ENCODE assay signal across 1 cellular context in genomic region chr3:121730940-121731687, GRCh38.
TF ChIP-seq lines count a peak whose summit lies in the region.

No MANE protein-coding gene starts in this region.

TF ChIP-seq in GM23338, 12 proteins besides CTCF, POLR2A, EP300 and RAD21:
- TF ChIP-seq, protein P1, sequence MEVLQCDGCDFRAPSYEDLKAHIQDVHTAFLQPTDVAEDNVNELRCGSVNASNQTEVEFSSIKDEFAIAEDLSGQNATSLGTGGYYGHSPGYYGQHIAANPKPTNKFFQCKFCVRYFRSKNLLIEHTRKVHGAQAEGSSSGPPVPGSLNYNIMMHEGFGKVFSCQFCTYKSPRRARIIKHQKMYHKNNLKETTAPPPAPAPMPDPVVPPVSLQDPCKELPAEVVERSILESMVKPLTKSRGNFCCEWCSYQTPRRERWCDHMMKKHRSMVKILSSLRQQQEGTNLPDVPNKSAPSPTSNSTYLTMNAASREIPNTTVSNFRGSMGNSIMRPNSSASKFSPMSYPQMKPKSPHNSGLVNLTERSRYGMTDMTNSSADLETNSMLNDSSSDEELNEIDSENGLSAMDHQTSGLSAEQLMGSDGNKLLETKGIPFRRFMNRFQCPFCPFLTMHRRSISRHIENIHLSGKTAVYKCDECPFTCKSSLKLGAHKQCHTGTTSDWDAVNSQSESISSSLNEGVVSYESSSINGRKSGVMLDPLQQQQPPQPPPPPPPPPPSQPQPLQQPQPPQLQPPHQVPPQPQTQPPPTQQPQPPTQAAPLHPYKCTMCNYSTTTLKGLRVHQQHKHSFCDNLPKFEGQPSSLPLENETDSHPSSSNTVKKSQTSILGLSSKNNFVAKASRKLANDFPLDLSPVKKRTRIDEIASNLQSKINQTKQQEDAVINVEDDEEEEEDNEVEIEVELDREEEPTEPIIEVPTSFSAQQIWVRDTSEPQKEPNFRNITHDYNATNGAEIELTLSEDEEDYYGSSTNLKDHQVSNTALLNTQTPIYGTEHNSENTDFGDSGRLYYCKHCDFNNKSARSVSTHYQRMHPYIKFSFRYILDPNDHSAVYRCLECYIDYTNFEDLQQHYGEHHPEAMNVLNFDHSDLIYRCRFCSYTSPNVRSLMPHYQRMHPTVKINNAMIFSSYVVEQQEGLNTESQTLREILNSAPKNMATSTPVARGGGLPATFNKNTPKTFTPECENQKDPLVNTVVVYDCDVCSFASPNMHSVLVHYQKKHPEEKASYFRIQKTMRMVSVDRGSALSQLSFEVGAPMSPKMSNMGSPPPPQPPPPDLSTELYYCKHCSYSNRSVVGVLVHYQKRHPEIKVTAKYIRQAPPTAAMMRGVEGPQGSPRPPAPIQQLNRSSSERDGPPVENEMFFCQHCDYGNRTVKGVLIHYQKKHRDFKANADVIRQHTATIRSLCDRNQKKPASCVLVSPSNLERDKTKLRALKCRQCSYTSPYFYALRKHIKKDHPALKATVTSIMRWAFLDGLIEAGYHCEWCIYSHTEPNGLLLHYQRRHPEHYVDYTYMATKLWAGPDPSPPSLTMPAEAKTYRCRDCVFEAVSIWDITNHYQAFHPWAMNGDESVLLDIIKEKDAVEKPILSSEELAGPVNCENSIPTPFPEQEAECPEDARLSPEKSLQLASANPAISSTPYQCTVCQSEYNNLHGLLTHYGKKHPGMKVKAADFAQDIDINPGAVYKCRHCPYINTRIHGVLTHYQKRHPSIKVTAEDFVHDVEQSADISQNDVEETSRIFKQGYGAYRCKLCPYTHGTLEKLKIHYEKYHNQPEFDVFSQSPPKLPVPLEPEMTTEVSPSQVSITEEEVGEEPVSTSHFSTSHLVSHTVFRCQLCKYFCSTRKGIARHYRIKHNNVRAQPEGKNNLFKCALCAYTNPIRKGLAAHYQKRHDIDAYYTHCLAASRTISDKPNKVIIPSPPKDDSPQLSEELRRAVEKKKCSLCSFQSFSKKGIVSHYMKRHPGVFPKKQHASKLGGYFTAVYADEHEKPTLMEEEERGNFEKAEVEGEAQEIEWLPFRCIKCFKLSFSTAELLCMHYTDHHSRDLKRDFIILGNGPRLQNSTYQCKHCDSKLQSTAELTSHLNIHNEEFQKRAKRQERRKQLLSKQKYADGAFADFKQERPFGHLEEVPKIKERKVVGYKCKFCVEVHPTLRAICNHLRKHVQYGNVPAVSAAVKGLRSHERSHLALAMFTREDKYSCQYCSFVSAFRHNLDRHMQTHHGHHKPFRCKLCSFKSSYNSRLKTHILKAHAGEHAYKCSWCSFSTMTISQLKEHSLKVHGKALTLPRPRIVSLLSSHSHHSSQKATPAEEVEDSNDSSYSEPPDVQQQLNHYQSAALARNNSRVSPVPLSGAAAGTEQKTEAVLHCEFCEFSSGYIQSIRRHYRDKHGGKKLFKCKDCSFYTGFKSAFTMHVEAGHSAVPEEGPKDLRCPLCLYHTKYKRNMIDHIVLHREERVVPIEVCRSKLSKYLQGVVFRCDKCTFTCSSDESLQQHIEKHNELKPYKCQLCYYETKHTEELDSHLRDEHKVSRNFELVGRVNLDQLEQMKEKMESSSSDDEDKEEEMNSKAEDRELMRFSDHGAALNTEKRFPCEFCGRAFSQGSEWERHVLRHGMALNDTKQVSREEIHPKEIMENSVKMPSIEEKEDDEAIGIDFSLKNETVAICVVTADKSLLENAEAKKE (CRISPR knock-in tag; IDR thresholded peaks at IDR 0.05) = no peak
- no peak for TF ChIP-seq EZH2 (IDR thresholded peaks at IDR 0.05; ENCODE audit: low read depth, unreplicated experiment)
- no peak for TF ChIP-seq CREB1 (CRISPR knock-in tag; IDR thresholded peaks at IDR 0.05; ENCODE audit: low read depth)
- no peak for TF ChIP-seq JUNB (IDR thresholded peaks at IDR 0.05; ENCODE audit: unreplicated experiment)
- no peak for TF ChIP-seq POLR2AphosphoS5 (IDR thresholded peaks at IDR 0.05; ENCODE audit: low read depth)
- TF ChIP-seq ETS1 (IDR thresholded peaks at IDR 0.05) = no peak
- no peak for TF ChIP-seq ZNF331 (CRISPR knock-in tag; IDR thresholded peaks at IDR 0.05; ENCODE audit: low read depth)
- TF ChIP-seq ZNF114 (CRISPR knock-in tag; IDR thresholded peaks at IDR 0.05) = no peak
- no peak for TF ChIP-seq STAT1 (IDR thresholded peaks at IDR 0.05; ENCODE audit: unreplicated experiment)
- no peak for TF ChIP-seq EZH2phosphoT487 (IDR thresholded peaks at IDR 0.05; ENCODE audit: unreplicated experiment)
- TF ChIP-seq, protein P2, sequence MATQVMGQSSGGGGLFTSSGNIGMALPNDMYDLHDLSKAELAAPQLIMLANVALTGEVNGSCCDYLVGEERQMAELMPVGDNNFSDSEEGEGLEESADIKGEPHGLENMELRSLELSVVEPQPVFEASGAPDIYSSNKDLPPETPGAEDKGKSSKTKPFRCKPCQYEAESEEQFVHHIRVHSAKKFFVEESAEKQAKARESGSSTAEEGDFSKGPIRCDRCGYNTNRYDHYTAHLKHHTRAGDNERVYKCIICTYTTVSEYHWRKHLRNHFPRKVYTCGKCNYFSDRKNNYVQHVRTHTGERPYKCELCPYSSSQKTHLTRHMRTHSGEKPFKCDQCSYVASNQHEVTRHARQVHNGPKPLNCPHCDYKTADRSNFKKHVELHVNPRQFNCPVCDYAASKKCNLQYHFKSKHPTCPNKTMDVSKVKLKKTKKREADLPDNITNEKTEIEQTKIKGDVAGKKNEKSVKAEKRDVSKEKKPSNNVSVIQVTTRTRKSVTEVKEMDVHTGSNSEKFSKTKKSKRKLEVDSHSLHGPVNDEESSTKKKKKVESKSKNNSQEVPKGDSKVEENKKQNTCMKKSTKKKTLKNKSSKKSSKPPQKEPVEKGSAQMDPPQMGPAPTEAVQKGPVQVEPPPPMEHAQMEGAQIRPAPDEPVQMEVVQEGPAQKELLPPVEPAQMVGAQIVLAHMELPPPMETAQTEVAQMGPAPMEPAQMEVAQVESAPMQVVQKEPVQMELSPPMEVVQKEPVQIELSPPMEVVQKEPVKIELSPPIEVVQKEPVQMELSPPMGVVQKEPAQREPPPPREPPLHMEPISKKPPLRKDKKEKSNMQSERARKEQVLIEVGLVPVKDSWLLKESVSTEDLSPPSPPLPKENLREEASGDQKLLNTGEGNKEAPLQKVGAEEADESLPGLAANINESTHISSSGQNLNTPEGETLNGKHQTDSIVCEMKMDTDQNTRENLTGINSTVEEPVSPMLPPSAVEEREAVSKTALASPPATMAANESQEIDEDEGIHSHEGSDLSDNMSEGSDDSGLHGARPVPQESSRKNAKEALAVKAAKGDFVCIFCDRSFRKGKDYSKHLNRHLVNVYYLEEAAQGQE (IDR thresholded peaks at IDR 0.05; ENCODE audit: unreplicated experiment) = no peak
